9 cellular contexts compared by ENCODE assay signal in the genomic region with DNA sequence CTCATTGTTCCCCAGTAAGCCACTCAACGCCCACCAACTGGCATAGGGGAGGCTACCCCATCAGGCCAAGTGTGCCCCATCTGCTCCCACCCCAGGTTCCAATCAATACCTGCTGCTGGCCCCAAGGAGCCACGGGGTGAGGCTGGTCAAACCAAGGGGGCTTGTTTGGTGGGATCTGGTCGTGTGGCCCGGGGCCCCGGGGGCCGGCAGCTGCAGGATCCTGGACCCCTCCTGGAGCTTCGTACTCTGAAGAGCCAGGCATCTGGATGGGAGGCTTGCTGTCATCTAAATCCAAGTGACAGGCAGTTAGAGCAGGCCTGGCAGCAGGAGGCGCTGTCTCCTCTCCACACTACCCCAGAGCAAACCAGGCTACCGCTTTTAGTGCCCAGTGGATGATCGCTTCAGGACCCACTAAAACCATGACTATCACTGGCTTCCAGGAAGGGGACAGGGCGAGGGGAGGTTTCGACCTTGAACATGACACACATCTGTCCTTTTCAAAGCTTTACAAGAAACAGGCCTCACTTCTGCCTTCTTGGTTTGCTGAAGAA. TPM values are rescaled to one million over a fixed set of nuclear protein-coding genes. Genes with fewer than 3 reads are reported as not detected.
DNase-seq lines count a peak whose midpoint lies in the region; ATAC-seq lines count a peak whose summit lies in the region.
"Had no signal": no experiment of that assay in that cellular context is flagged by ENCODE, and none has a peak within 500 bp of the region (broad histone marks: within the 10 kb centered on the region; RNA-seq: fewer than 3 reads in every experiment).

No MANE protein-coding gene starts in this region.

- DNase-seq in AML-193 (lab: John Stamatoyannopoulos, UW) = peak; percentile 2 to 21
- peak; percentile 54 to 55 for DNase-seq in Kasumi-1 (lab: John Stamatoyannopoulos, UW)
- DNase-seq in activated T-cell treated with anti-CD3 and anti-CD28 coated beads, Interleukin-2, amount 50 U/mL, for 4 hours = peak; percentile 26
- peak; percentile 63 for DNase-seq in iPS-NIHi7 (ENCODE audit: extremely low spot score)
- no peak for DNase-seq in C1 segment of cervical spinal cord (lab: John Stamatoyannopoulos, UW)

- H3K36me3 Mint-ChIP-seq in activated T-cell treated with anti-CD3 and anti-CD28 coated beads, Interleukin-2, amount 50 U/mL, for 4 hours (ENCODE audit: insufficient read depth) = peaks cover 32% of the 10 kb centered on the region
- H3K36me3 Mint-ChIP-seq: activated naive CD8-positive, alpha-beta T cell had no signal

- ATAC-seq in activated T-cell treated with anti-CD3 and anti-CD28 coated beads, Interleukin-2, amount 50 U/mL, for 4 hours = peak; percentile 49 to 62
- ATAC-seq in HG02610 (IDR thresholded peaks at IDR 0.05; ENCODE audit: unreplicated experiment) (no peak), HG03280 (IDR thresholded peaks at IDR 0.05; ENCODE audit: unreplicated experiment) (no peak), HG03342 (IDR thresholded peaks at IDR 0.05; ENCODE audit: unreplicated experiment) (no peak)

- H3K9me3 Mint-ChIP-seq in activated T-cell treated with anti-CD3 and anti-CD28 coated beads, Interleukin-2, amount 50 U/mL, for 4 hours = no peaks in the 10 kb centered on the region

- no peak overlapping the region for H3K4me3 Mint-ChIP-seq in activated T-cell treated with anti-CD3 and anti-CD28 coated beads, Interleukin-2, amount 50 U/mL, for 4 hours
- H3K4me3 Mint-ChIP-seq: activated naive CD8-positive, alpha-beta T cell had no signal

- no peaks in the 10 kb centered on the region for H3K4me1 Mint-ChIP-seq in activated T-cell treated with anti-CD3 and anti-CD28 coated beads, Interleukin-2, amount 50 U/mL, for 4 hours (ENCODE audit: low read depth)

- H3K27me3 Mint-ChIP-seq in activated T-cell treated with anti-CD3 and anti-CD28 coated beads, Interleukin-2, amount 50 U/mL, for 4 hours (ENCODE audit: low read depth) = no peaks in the 10 kb centered on the region
- H3K27me3 Mint-ChIP-seq: activated naive CD8-positive, alpha-beta T cell had no signal

RNA-seq across cellular contexts. Expression of gene CHERP, which starts 14.2 kb away (rescaled TPM):
- 100 to 1,000 TPM in 2 of 3 donors, 10 to 100 TPM in 1; 98.7 to 107 (median 103) TPM for total RNA-seq in activated T-cell treated with anti-CD3 and anti-CD28 coated beads, Interleukin-2, amount 50 U/mL, for 4 hours

RNA-seq across cellular contexts. Expression of gene C19orf44, which starts 31.9 kb away (rescaled TPM):
- total RNA-seq in activated T-cell treated with anti-CD3 and anti-CD28 coated beads, Interleukin-2, amount 50 U/mL, for 4 hours = 1 to 10 TPM; 2.4 to 3.2 (median 2.7) TPM

RNA-seq across cellular contexts. Expression of gene CALR3, which starts 32.1 kb away (rescaled TPM):
- total RNA-seq in activated T-cell treated with anti-CD3 and anti-CD28 coated beads, Interleukin-2, amount 50 U/mL, for 4 hours = not detected

RNA-seq across cellular contexts. Expression of gene SLC35E1, which starts 44.2 kb away (rescaled TPM):
- total RNA-seq in activated T-cell treated with anti-CD3 and anti-CD28 coated beads, Interleukin-2, amount 50 U/mL, for 4 hours = 10 to 100 TPM; 48.1 to 48.5 (median 48.1) TPM

RNA-seq across cellular contexts. Expression of gene EPS15L1, which starts 56.3 kb away (rescaled TPM):
- 10 to 100 TPM; 37.0 to 40.1 (median 38.1) TPM for total RNA-seq in activated T-cell treated with anti-CD3 and anti-CD28 coated beads, Interleukin-2, amount 50 U/mL, for 4 hours

Comparison
In these comparisons a context has a peak if more than half of its experiments do, and no peak if none do; other contexts are left out.
1. DNase-seq: peak in AML-193 (2 of 2), Kasumi-1 (2 of 2), activated T-cell treated with anti-CD3 and anti-CD28 coated beads, Interleukin-2, amount 50 U/mL, for 4 hours (single experiment) and iPS-NIHi7 (single experiment); none in C1 segment of cervical spinal cord (0 of 14).
2. ATAC-seq: peak in activated T-cell treated with anti-CD3 and anti-CD28 coated beads, Interleukin-2, amount 50 U/mL, for 4 hours (2 of 2); none in HG02610 (single experiment), HG03280 (single experiment) and HG03342 (single experiment).